In genomic region chr10:117216028-117216427, GRCh38 we compare ENCODE assay signal across 14 cellular contexts. TPM values are rescaled to one million over a fixed set of nuclear protein-coding genes. Genes with fewer than 3 reads are reported as not detected.
DNase-seq lines count a peak whose midpoint lies in the region; ATAC-seq, FAIRE-seq and TF ChIP-seq lines count a peak whose summit lies in the region.
"Had no signal": no experiment of that assay in that cellular context is flagged by ENCODE, and none has a peak within 500 bp of the region (broad histone marks: within the 10 kb centered on the region; RNA-seq: fewer than 3 reads in every experiment).

No MANE protein-coding gene starts in this region.

- H3K27me3 ChIP-seq in ACC112 (ENCODE audit: insufficient read depth, low read length): peaks cover 81% of the 10 kb centered on the region
- peaks cover 24% of the 10 kb centered on the region for H3K27me3 ChIP-seq in BE2C
- H3K27me3 ChIP-seq: ovary had no signal

- peaks cover 0 to 13% of the 10 kb centered on the region in 2 donors for H3K4me1 Mint-ChIP-seq in natural killer cell

- peak overlapping the region; percentile 17; the same call in 1 of the 2 replicates for H3K9ac ChIP-seq in ES-I3 (ENCODE audit: low read depth, low read length)

- no peaks in the 10 kb centered on the region for H3K4me1 ChIP-seq in ACC112 (ENCODE audit: control insufficient read depth, insufficient read depth, low read length, unreplicated experiment)
- no peaks in the 10 kb centered on the region for H3K4me1 ChIP-seq in ES-I3 (ENCODE audit: insufficient read depth, low read length)
- peaks cover 7% of the 10 kb centered on the region; the same call in 1 of the 2 replicates for H3K4me1 ChIP-seq in BE2C

- no peak for TF ChIP-seq CTCF in astrocyte of the spinal cord (IDR thresholded peaks at IDR 0.05; ENCODE audit: low read depth, low read length)
- TF ChIP-seq CTCF in natural killer cell (IDR thresholded peaks at IDR 0.05): no peak
- TF ChIP-seq CTCF in BE2C (IDR thresholded peaks at IDR 0.05; ENCODE audit: low read depth, low read length): no peak

- FAIRE-seq in urothelium cell line (lab: Jason Lieb, UNC): no peak

- H3K4me3 ChIP-seq in ACC112 (ENCODE audit: low read depth, low read length) (no peak overlapping the region), astrocyte of the spinal cord (ENCODE audit: low read depth, low read length) (peak overlapping the region; percentile 51), BE2C (ENCODE audit: low read depth, low read length) (no peak overlapping the region)

- ATAC-seq in natural killer cell: no peak

- intact Hi-C loops in natural killer cell (cut with micrococcal nuclease): loop anchor here (2.0 to 10.0 kb wide), 3 partner anchors 106 to 1025 kb away; no protein-coding TSS in a partner anchor

- H3K36me3 Mint-ChIP-seq in natural killer cell: no peaks in the 10 kb centered on the region
- H3K36me3 Mint-ChIP-seq: activated CD8-positive, alpha-beta memory T cell treated with anti-CD3 and anti-CD28 coated beads, Interleukin-2, amount 10 ng/mL, durations not matched to agents 7 days and 5 days had no signal

- H3K9me3 ChIP-seq in ES-I3 (ENCODE audit: control insufficient read depth, insufficient read depth, low read length): no peaks in the 10 kb centered on the region; the same call in 1 of the 2 replicates
- no peaks in the 10 kb centered on the region for H3K9me3 ChIP-seq in BE2C
- H3K9me3 ChIP-seq: body of pancreas, ovary, suprapubic skin had no signal

- peaks cover 33 to 34% of the 10 kb centered on the region in 2 donors for H3K27me3 Mint-ChIP-seq in natural killer cell (ENCODE audit: low read depth in 2 of 2)

- peak overlapping the region; percentile 25 for H3K4me3 Mint-ChIP-seq in natural killer cell

- H3K27ac Mint-ChIP-seq in natural killer cell: no peak overlapping the region
- H3K27ac Mint-ChIP-seq: activated CD8-positive, alpha-beta memory T cell treated with anti-CD3 and anti-CD28 coated beads, Interleukin-2, amount 10 ng/mL, durations not matched to agents 7 days and 5 days had no signal

- no peak overlapping the region for H3K27ac ChIP-seq in ACC112 (ENCODE audit: low read depth, low read length)
- H3K27ac ChIP-seq: body of pancreas, epithelial cell of prostate, ovary, suprapubic skin had no signal

- in situ Hi-C loops in astrocyte of the spinal cord (cut with HindIII; ENCODE audit: low sequenced_read_pairs): no loop called here

- no peaks in the 10 kb centered on the region for H3K36me3 ChIP-seq in ACC112 (ENCODE audit: insufficient read depth, low read length)
- no peaks in the 10 kb centered on the region for H3K36me3 ChIP-seq in ES-I3 (ENCODE audit: insufficient read depth, low read length)
- H3K36me3 ChIP-seq in BE2C: no peaks in the 10 kb centered on the region
- H3K36me3 ChIP-seq: ovary, suprapubic skin had no signal

- H3K9me3 Mint-ChIP-seq in natural killer cell: peaks cover 3 to 7% of the 10 kb centered on the region in 2 donors

- H3K79me2 ChIP-seq in ACC112 (ENCODE audit: control insufficient read depth, insufficient read depth, low read length, unreplicated experiment): no peaks in the 10 kb centered on the region

- DNase-seq in astrocyte of the spinal cord (ENCODE audit: low read depth, low spot score): no peak
- DNase-seq in natural killer cell: no peak
- DNase-seq in activated effector memory CD4-positive, alpha-beta T cell treated with anti-CD3 and anti-CD28 coated beads, Interleukin-2, amount 50 U/mL, for 16 hours: no peak
- no peak for DNase-seq in urothelium cell line (ENCODE audit: low spot score)
- DNase-seq in glomerular visceral epithelial cell (ENCODE audit: extremely low spot score): no peak
- DNase-seq in BE2C: no peak

- H2AFZ ChIP-seq in ACC112 (ENCODE audit: low read length, unreplicated experiment): peak overlapping the region; percentile 9

RNA-seq across cellular contexts. Expression of gene KCNK18, which starts 18.7 kb away (rescaled TPM):
- total RNA-seq in natural killer cell: not detected
- polyA plus RNA-seq in BE2C (2012; ENCODE audit: insufficient read depth, insufficient read length, low read depth): not detected
- total RNA-seq: activated CD8-positive, alpha-beta memory T cell treated with anti-CD3 and anti-CD28 coated beads, Interleukin-2, amount 10 ng/mL, durations not matched to agents 7 days and 5 days; body of pancreas; ovary; suprapubic skin; T-helper 1 cell treated with Interleukin-12 subunit alpha and Interleukin-12 subunit beta and Interleukin-4 antibody, amounts not matched to agents 30 ng/mL and 1 ng/mL, for 36 hours had no signal
- polyA plus RNA-seq: ovary had no signal

RNA-seq across cellular contexts. Expression of gene SLC18A2, which starts 24.9 kb away (rescaled TPM):
- total RNA-seq in natural killer cell: 1 to 10 TPM in 1 of 3 donors, under 1 TPM in 2; 0.21 to 8.0 (median 0.36) TPM
- polyA plus RNA-seq in BE2C (2012; ENCODE audit: insufficient read depth, insufficient read length, low read depth): 5.7 TPM
- total RNA-seq: activated CD8-positive, alpha-beta memory T cell treated with anti-CD3 and anti-CD28 coated beads, Interleukin-2, amount 10 ng/mL, durations not matched to agents 7 days and 5 days; T-helper 1 cell treated with Interleukin-12 subunit alpha and Interleukin-12 subunit beta and Interleukin-4 antibody, amounts not matched to agents 30 ng/mL and 1 ng/mL, for 36 hours had no signal
